In the genomic region with DNA sequence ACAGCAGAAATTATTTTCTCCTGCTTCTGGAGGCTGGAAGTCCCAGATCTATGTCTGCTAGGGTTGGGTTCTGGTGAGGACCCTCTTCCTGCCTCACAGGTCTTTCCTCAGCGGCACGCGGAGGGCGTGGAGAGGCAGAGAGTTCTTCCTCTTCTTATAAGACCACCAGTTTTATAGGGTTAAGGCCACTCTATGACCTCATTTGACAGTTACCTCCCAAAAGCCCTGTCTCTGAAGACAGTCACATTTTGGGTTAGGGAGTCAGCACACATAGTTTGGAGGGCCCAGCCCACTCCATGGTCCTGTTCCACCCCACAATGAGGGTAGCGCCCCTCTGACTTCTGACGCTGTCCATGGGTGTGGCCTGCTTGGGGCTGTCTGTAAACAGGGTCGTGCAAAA, we compare ENCODE assay signal across 21 cellular contexts. TPM values are rescaled to one million over a fixed set of nuclear protein-coding genes. Genes with fewer than 3 reads are reported as not detected.
DNase-seq lines count a peak whose midpoint lies in the region; ATAC-seq, FAIRE-seq and TF ChIP-seq lines count a peak whose summit lies in the region.
"Had no signal": no experiment of that assay in that cellular context is flagged by ENCODE, and none has a peak within 500 bp of the region (broad histone marks: within the 10 kb centered on the region; RNA-seq: fewer than 3 reads in every experiment).

No MANE protein-coding gene starts in this region.

- H3K27me3 ChIP-seq in H7 (ENCODE audit: control insufficient read depth, insufficient read depth, low read length) = no peaks in the 10 kb centered on the region

- no peak overlapping the region for H3K4me3 Mint-ChIP-seq in type B pancreatic cell
- H3K4me3 Mint-ChIP-seq: CD14-positive monocyte; CD8-positive, alpha-beta T cell had no signal

- intact Hi-C loops in kidney (cut with DNase I) = loop anchor here (10.0 kb wide), 1 partner anchor 215 kb away; no protein-coding TSS in a partner anchor

- ATAC-seq in activated CD4-positive, CD25-positive, alpha-beta regulatory T cell treated with anti-CD3 and anti-CD28 coated beads, Interleukin-2, amount 50 U/mL, for 24 hours = no peak
- ATAC-seq: CD8-positive, alpha-beta T cell; HepG2 had no signal

- no peaks in the 10 kb centered on the region for H3K4me1 ChIP-seq in kidney (ENCODE audit: control insufficient read depth in 1 of 2, insufficient read depth in 1 of 2, low read depth in 1 of 2, low read length in 2 of 2)
- H3K4me1 ChIP-seq: HAP-1 had no signal

- FAIRE-seq in kidney (lab: Jason Lieb, UNC) = no peak
- FAIRE-seq: D721Med, G401.6, GM12891, HepG2, HTR-8/SVneo had no signal

- H3K27me3 Mint-ChIP-seq in type B pancreatic cell = peaks cover 21% of the 10 kb centered on the region

- peak; percentile 19 for DNase-seq in activated CD4-positive, CD25-positive, alpha-beta regulatory T cell treated with anti-CD3 and anti-CD28 coated beads, Interleukin-2, amount 50 U/mL, for 72 hours
- DNase-seq in H7 = peak; percentile 20
- DNase-seq in mesenteric fat pad (ENCODE audit: low spot score) = peak; percentile 59
- peak; percentile 49 for DNase-seq in type B pancreatic cell (ENCODE audit: extremely low spot score, unreplicated experiment)
- DNase-seq in kidney = no peak
- no peak for DNase-seq in NOMO-1 (lab: John Stamatoyannopoulos, UW; ENCODE audit: unreplicated experiment in 2 of 2)
- DNase-seq: CD8-positive, alpha-beta T cell; COR-L47; DMS153; DMS79 treated with DMSO at 0.1 percent for 48 hours; EL; GOT3 had no signal

- no peaks in the 10 kb centered on the region for H3K9me3 Mint-ChIP-seq in type B pancreatic cell
- H3K9me3 Mint-ChIP-seq: CD8-positive, alpha-beta T cell had no signal

- H3K27ac ChIP-seq in kidney (ENCODE audit: low read depth in 2 of 2, low read length in 2 of 2) = no peak overlapping the region
- H3K27ac ChIP-seq: 22Rv1 had no signal

- H3K9ac ChIP-seq in kidney (ENCODE audit: low read length in 2 of 2) = no peak overlapping the region

- H3K36me3 Mint-ChIP-seq in type B pancreatic cell = no peaks in the 10 kb centered on the region
- H3K36me3 Mint-ChIP-seq: CD14-positive monocyte; CD8-positive, alpha-beta T cell had no signal

- H3K4me1 Mint-ChIP-seq in type B pancreatic cell (ENCODE audit: unreplicated experiment) = peaks cover 14% of the 10 kb centered on the region
- H3K4me1 Mint-ChIP-seq: CD14-positive monocyte had no signal

- H3K4me3 ChIP-seq in H7 (ENCODE audit: insufficient read depth, low read depth, low read length) = no peak overlapping the region
- H3K4me3 ChIP-seq in kidney (ENCODE audit: low read length in 2 of 2) = no peak overlapping the region
- H3K4me3 ChIP-seq: HAP-1 had no signal

- TF ChIP-seq CTCF in type B pancreatic cell (conservative IDR thresholded peaks at IDR 0.05) (no peak), kidney (IDR thresholded peaks at IDR 0.05; ENCODE audit: borderline replicate concordance, extremely low read depth, insufficient read depth) (no peak)

- no peak overlapping the region for H3K27ac Mint-ChIP-seq in type B pancreatic cell
- H3K27ac Mint-ChIP-seq: CD14-positive monocyte; CD8-positive, alpha-beta T cell had no signal

- no peaks in the 10 kb centered on the region for H3K9me3 ChIP-seq in kidney (ENCODE audit: control insufficient read depth in 1 of 2, low read length in 2 of 2)
- H3K9me3 ChIP-seq: HAP-1 had no signal

- H3K36me3 ChIP-seq in H7 (replicated peaks; ENCODE audit: control insufficient read depth, insufficient read depth, low read length) = no peaks in the 10 kb centered on the region
- no peaks in the 10 kb centered on the region for H3K36me3 ChIP-seq in kidney (ENCODE audit: control insufficient read depth in 1 of 2, insufficient read depth in 2 of 2, low read length in 2 of 2)
- H3K36me3 ChIP-seq: HAP-1 had no signal

RNA-seq across cellular contexts. Expression of gene TRIP13, which starts 46.7 kb away (rescaled TPM):
- total RNA-seq in H7 (2014; rRNA removed; shearing (Covaris generic)) = 60.3 and 63.0 TPM in 2 replicates
- 1.2 TPM for total RNA-seq in mesenteric fat pad
- 9.3 and 18.2 TPM in 2 replicates for total RNA-seq in type B pancreatic cell (ENCODE audit: low replicate concordance)
- total RNA-seq in kidney = 1.6 TPM
- 0.86 TPM for polyA plus RNA-seq in kidney (ENCODE audit: insufficient read depth, low read depth, low replicate concordance)

RNA-seq across cellular contexts. Expression of gene BRD9, which starts 46.8 kb away (rescaled TPM):
- 32.1 and 39.3 TPM in 2 replicates for total RNA-seq in H7 (2014; rRNA removed; shearing (Covaris generic))
- total RNA-seq in mesenteric fat pad (38.2 TPM), type B pancreatic cell (ENCODE audit: low replicate concordance) (38.2 and 55.6 TPM in 2 replicates), kidney (38.0 TPM)
- 17.5 TPM for polyA plus RNA-seq in kidney (ENCODE audit: insufficient read depth, low read depth, low replicate concordance)

Comparison
In these comparisons a context has a peak if more than half of its experiments do, and no peak if none do; other contexts are left out.
1. DNase-seq: peak in activated CD4-positive, CD25-positive, alpha-beta regulatory T cell treated with anti-CD3 and anti-CD28 coated beads, Interleukin-2, amount 50 U/mL, for 72 hours (single experiment), H7 (single experiment), mesenteric fat pad (single experiment) and type B pancreatic cell (single experiment); none in kidney (single experiment) and NOMO-1 (0 of 2).